Comparison of ENCODE assay signal across 21 cellular contexts in the genomic region with DNA sequence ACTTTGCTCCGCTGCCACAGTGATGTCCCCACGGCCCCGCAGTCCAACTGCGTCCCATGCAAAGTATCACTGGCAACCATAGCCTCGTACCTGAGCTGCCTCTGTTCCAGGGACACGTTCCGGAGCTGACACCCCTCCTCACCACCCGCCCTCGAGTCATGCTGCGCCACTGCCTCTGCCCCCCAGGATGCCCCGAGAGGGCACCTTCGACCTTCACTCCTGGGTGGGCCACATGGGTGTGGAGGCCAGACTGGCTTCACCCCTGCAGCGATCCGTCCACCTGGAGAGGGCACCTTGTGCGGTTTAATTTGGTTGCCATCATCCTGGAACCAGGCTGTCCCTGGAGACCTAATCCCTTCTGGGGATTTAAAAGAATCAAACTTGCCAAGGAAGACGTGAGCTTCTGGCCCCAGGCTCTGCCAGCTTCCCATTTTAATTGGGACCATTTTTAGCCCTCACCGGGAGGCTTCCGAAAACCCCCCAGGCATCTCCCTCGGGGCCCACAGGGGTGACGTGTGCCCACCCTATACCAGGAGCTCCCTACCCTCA.
"Had no signal": no experiment of that assay in that cellular context is flagged by ENCODE, and none has a peak within 500 bp of the region (broad histone marks: within the 10 kb centered on the region; RNA-seq: fewer than 3 reads in every experiment).

No MANE protein-coding gene starts in this region.

- H3K4me3 ChIP-seq: lower lobe of right lung, pancreas, psoas muscle, right atrium auricular region, thyroid gland, upper lobe of right lung had no signal

- ATAC-seq: activated CD8-positive, alpha-beta T cell treated with anti-CD3 and anti-CD28 coated beads, Interleukin-2, amount 10 ng/mL, durations not matched to agents 7 days and 5 days; left lobe of liver; lower lobe of right lung; upper lobe of right lung had no signal

- H3K4me1 ChIP-seq: lower lobe of right lung, pancreas, upper lobe of right lung had no signal

- H3K9me3 ChIP-seq: lower lobe of right lung, pancreas, psoas muscle, right atrium auricular region, thyroid gland, upper lobe of right lung had no signal

- H3K36me3 ChIP-seq: brain microvascular endothelial cell, lower lobe of right lung, pancreas, right atrium auricular region, thyroid gland, upper lobe of right lung had no signal

- H3K27ac ChIP-seq: brain microvascular endothelial cell, lower lobe of right lung, pancreas, psoas muscle, right atrium auricular region, thyroid gland, upper lobe of right lung had no signal

- DNase-seq: activated CD4-positive, alpha-beta T cell treated with anti-CD3 and anti-CD28 coated beads for 1 hour; activated CD4-positive, alpha-beta T cell treated with anti-CD3 and anti-CD28 coated beads, Interleukin-2, amount 50 U/mL, for 1 hour; activated CD8-positive, alpha-beta T cell treated with anti-CD3 and anti-CD28 coated beads, Interleukin-2, amount 10 ng/mL, durations not matched to agents 7 days and 5 days; activated gamma-delta T cell treated with Interleukin-2 at 50 U/mL for 16 hours; aorta; brain microvascular endothelial cell; caudate nucleus; effector CD4-positive, alpha-beta T cell; erythroblast; foreskin fibroblast; lower lobe of right lung; naive B cell; pancreas; psoas muscle; stimulated activated CD4-positive, alpha-beta T cell treated with anti-CD3 and anti-CD28 coated beads, Interleukin-4, amount 100 ng/mL, for 24 hours; thyroid gland; upper lobe of right lung had no signal

- FAIRE-seq: endometrium, pancreas, TTC549 had no signal

- H3K27me3 ChIP-seq: brain microvascular endothelial cell, pancreas, right atrium auricular region, thyroid gland, upper lobe of right lung had no signal
